In genomic region chr17:16745492-16746203, GRCh38 we compare ENCODE assay signal across 1 cellular context.
A peak's percentile ranks its signal among the peaks of the same experiment; 100 is the strongest.
TF ChIP-seq lines count a peak whose summit lies in the region.

No MANE protein-coding gene starts in this region.

TF ChIP-seq in H1, 55 proteins besides CTCF, POLR2A, EP300 and RAD21:
- TF ChIP-seq CREB1 (IDR thresholded peaks at IDR 0.05) (peak; percentile 53; the same call in 1 of the 2 replicates), POU5F1 (IDR thresholded peaks at IDR 0.05; ENCODE audit: low read depth, low read length) (0 out of 2 replicates have a peak, but pooled peaks have one; percentile 9), MAX (IDR thresholded peaks at IDR 0.05) (peak; percentile 53)
